ENCODE assay signal across 12 cellular contexts in genomic region chr1:38328278-38329035, GRCh38.
"Had no signal": no experiment of that assay in that cellular context is flagged by ENCODE, and none has a peak within 500 bp of the region (broad histone marks: within the 10 kb centered on the region; RNA-seq: fewer than 3 reads in every experiment).

No MANE protein-coding gene starts in this region.

- H3K4me3 ChIP-seq: coronary artery, gastrocnemius medialis, heart left ventricle, pancreas, SK-N-MC, spleen, upper lobe of right lung had no signal

- ATAC-seq: gastrocnemius medialis; heart left ventricle; pancreas; stimulated activated memory B cell treated with anti-CD40 and anti-IgM and Interleukin-4, amounts not matched to agents 10 μg/mL and 1 μg/mL and 100 μg/mL, for 72 hours had no signal

- H3K36me3 ChIP-seq: gastrocnemius medialis, heart left ventricle, pancreas, spleen, upper lobe of right lung had no signal

- H3K27ac ChIP-seq: coronary artery, gastrocnemius medialis, heart left ventricle, pancreas, SK-N-MC, spleen, upper lobe of right lung had no signal

- H3K27me3 ChIP-seq: upper lobe of right lung had no signal

- FAIRE-seq: pancreas, TTC549 had no signal

- H3K4me1 ChIP-seq: gastrocnemius medialis, pancreas, spleen, upper lobe of right lung had no signal

- DNase-seq: activated CD4-positive, alpha-beta memory T cell treated with anti-CD3 and anti-CD28 coated beads for 36 hours; activated T-cell treated with anti-CD3 and anti-CD28 coated beads for 4 hours; gastrocnemius medialis; heart left ventricle; pancreas; spleen; stimulated activated CD4-positive, alpha-beta T cell treated with anti-CD3 and anti-CD28 coated beads, Interleukin-4, amount 100 ng/mL, for 4 hours; upper lobe of right lung had no signal

- H3K9me3 ChIP-seq: gastrocnemius medialis, pancreas, upper lobe of right lung had no signal
